In the genomic region with DNA sequence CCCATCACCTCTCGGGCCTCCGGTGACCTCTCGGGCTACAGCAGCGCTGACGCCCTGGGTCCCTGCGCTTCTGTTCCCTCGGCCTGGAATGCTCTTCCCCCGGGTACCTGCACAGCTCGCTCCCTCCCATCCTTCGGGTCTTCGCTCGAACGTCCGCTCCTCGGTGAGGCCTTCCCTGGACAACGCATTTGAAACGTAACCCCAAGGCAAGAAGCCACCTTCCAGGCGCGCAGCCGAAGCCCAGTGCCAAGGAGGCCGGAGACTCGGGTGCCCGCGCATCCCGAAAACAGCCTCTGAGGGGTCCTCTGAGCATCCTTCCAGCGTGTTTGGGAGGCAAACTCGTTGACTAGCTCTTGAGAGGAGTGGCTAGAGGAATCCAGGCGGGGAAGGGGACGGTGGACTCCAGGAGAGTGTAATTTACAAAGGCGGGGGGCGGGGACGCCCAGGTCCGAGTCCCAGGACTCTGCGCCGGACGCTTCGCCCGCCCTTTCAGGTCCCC, we compare ENCODE assay signal across 8 cellular contexts.
DNase-seq lines count a peak whose midpoint lies in the region; ATAC-seq, FAIRE-seq and TF ChIP-seq lines count a peak whose summit lies in the region.

No MANE protein-coding gene starts in this region.

- TF ChIP-seq POLR2A in GM12892 (IDR thresholded peaks at IDR 0.05; ENCODE audit: low read depth, low read length) = no peak

- H3K36me3 ChIP-seq in RWPE2 (ENCODE audit: low read depth) (no peaks in the 10 kb centered on the region), pancreas (no peaks in the 10 kb centered on the region)

- FAIRE-seq in pancreas (lab: Jason Lieb, UNC) = no peak
- no peak for FAIRE-seq in GM12892 (lab: Jason Lieb, UNC)

- H3K4me1 Mint-ChIP-seq in Calu3 (ENCODE audit: low read depth, unreplicated experiment) = no peaks in the 10 kb centered on the region

- BruUV-seq in Calu3 (replicated peaks; lab: Mats Ljungman, UMichigan) = no TSS peak

- no peak overlapping the region for H3K27ac ChIP-seq in RWPE2 (ENCODE audit: poor library complexity, severe bottlenecking)
- H3K27ac ChIP-seq in pancreas = no peak overlapping the region

- no peaks in the 10 kb centered on the region for H3K9me3 Mint-ChIP-seq in Calu3 (ENCODE audit: low read depth, unreplicated experiment)

- no peak overlapping the region for H3K27ac Mint-ChIP-seq in Calu3 (ENCODE audit: unreplicated experiment)

- H3K9me3 ChIP-seq in RWPE2 (ENCODE audit: severe bottlenecking) = no peaks in the 10 kb centered on the region
- H3K9me3 ChIP-seq in pancreas = no peaks in the 10 kb centered on the region

- intact Hi-C loops in Calu3 (cut with micrococcal nuclease; ENCODE audit: unreplicated experiment) = no loop called here
- intact Hi-C loops in pancreas (cut with DNase I) = no loop called here

- H3K4me3 Mint-ChIP-seq in Calu3 (ENCODE audit: low read depth, unreplicated experiment) = peak overlapping the region; percentile 32

- peak; percentile 45 for ATAC-seq in RWPE2 (ENCODE audit: low read depth)
- peak in 2 of 4 donors; percentile 11 to 29 for ATAC-seq in pancreas
- ATAC-seq in GM19328 (IDR thresholded peaks at IDR 0.05; ENCODE audit: unreplicated experiment) = no peak

- H3K27me3 ChIP-seq in RWPE2 (ENCODE audit: insufficient read depth, poor library complexity, severe bottlenecking) (no peaks in the 10 kb centered on the region), pancreas (peaks cover 0 to 18% (median 3%) of the 10 kb centered on the region in 4 donors)

- CTCF ChIA-PET in Calu3 (lab: Charles Lee) = no interaction called here

- H3K4me3 ChIP-seq in RWPE2 (ENCODE audit: severe bottlenecking) (peak overlapping the region; percentile 44), fibroblast of the aortic adventitia (ENCODE audit: low read depth, low read length) (peak overlapping the region; percentile 61), pancreas (peak overlapping the region; percentile 5 to 49 (median 22))

- TF ChIP-seq CTCF in Calu3 (IDR thresholded peaks at IDR 0.05; ENCODE audit: unreplicated experiment) (no peak), RWPE2 (IDR thresholded peaks at IDR 0.05; ENCODE audit: poor library complexity, severe bottlenecking) (no peak), fibroblast of the aortic adventitia (IDR thresholded peaks at IDR 0.05; ENCODE audit: insufficient read depth, low read length) (no peak), pancreas (IDR thresholded peaks at IDR 0.05) (no peak)

- H3K4me1 ChIP-seq in RWPE2 (ENCODE audit: insufficient read depth, poor library complexity, severe bottlenecking) (no peaks in the 10 kb centered on the region), pancreas (peaks cover 0 to 4% (median 0%) of the 10 kb centered on the region in 3 donors)

- DNase-seq in Calu3 = no peak
- peak; percentile 84 for DNase-seq in RWPE2 (ENCODE audit: low spot score)
- DNase-seq in fibroblast of the aortic adventitia (ENCODE audit: low read depth) = no peak
- DNase-seq in pancreas = peak in 1 of 6 donors; percentile 53
- no peak for DNase-seq in NCI-H2029 (lab: John Stamatoyannopoulos, UW)
- DNase-seq in GM12892 (ENCODE audit: insufficient read length) = no peak
- DNase-seq in middle frontal gyrus (ENCODE audit: extremely low spot score, low spot score) = no peak

- no peaks in the 10 kb centered on the region for H3K27me3 Mint-ChIP-seq in Calu3 (ENCODE audit: unreplicated experiment)

- WGBS in pancreas, 2 donors = 5 to 8% methylated on average over 29 to 38 of the region's 38 CpGs

- H3K36me3 Mint-ChIP-seq in Calu3 (ENCODE audit: insufficient read depth, unreplicated experiment) = no peaks in the 10 kb centered on the region
